Comparison of ENCODE assay signal across 23 cellular contexts in the genomic region with DNA sequence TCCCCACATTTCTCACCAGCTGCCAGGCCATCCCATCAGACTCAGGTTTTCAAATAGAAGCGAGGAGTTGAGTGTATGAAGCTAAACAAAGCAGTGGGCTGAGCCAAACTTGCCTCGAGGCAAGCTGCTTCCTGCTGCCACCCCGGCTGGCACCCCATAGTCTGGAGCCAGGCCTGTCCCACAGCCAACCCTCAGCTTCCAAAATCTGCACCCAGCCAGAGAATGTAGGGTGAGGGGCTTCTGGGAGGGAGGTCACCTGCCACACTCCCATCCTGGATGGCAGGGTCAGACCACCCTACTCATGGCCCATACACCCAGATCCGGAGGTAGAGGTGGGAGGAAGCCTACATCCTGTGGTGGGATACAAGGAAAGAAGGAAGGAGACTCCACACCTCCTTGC. TPM values are rescaled to one million over a fixed set of nuclear protein-coding genes. Genes with fewer than 3 reads are reported as not detected.
DNase-seq lines count a peak whose midpoint lies in the region; ATAC-seq and TF ChIP-seq lines count a peak whose summit lies in the region.
"Had no signal": no experiment of that assay in that cellular context is flagged by ENCODE, and none has a peak within 500 bp of the region (broad histone marks: within the 10 kb centered on the region; RNA-seq: fewer than 3 reads in every experiment).

No MANE protein-coding gene starts in this region.

- H3K4me1 ChIP-seq in mammary epithelial cell (ENCODE audit: insufficient read depth, low read length) (no peaks in the 10 kb centered on the region), breast epithelium (no peaks in the 10 kb centered on the region), aorta (ENCODE audit: control insufficient read depth in 1 of 2, insufficient read depth in 2 of 2, low read length in 2 of 2) (no peaks in the 10 kb centered on the region)
- H3K4me1 ChIP-seq: HAP-1 had no signal

- H3K36me3 ChIP-seq in mammary epithelial cell (ENCODE audit: insufficient read depth, low read length) (no peaks in the 10 kb centered on the region), breast epithelium (no peaks in the 10 kb centered on the region), aorta (ENCODE audit: control insufficient read depth in 1 of 2, insufficient read depth in 2 of 2, low read length in 1 of 2) (no peaks in the 10 kb centered on the region)
- H3K36me3 ChIP-seq: HAP-1 had no signal

- intact Hi-C loops in mammary epithelial cell (cut with micrococcal nuclease) = loop anchor here (2.0 kb wide), 2 partner anchors 23 to 207 kb away; partner anchors contain the start of gene ALDH1B1
- intact Hi-C loops in breast epithelium (cut with DNase I; ENCODE audit: low total_unique reads) = no loop called here
- intact Hi-C loops in aorta (cut with DNase I) = loop anchor here (2.0 kb wide), 2 partner anchors 31 to 65 kb away; no protein-coding TSS in a partner anchor

- H3K4me3 ChIP-seq in mammary epithelial cell (replicated peaks in 1 of 3; ENCODE audit: insufficient read depth in 1 of 3, low read depth in 2 of 3, low read length in 3 of 3) = no peak overlapping the region
- no peak overlapping the region for H3K4me3 ChIP-seq in breast epithelium
- no peak overlapping the region for H3K4me3 ChIP-seq in aorta (ENCODE audit: low read length in 2 of 2)
- H3K4me3 ChIP-seq: GM23338, HAP-1, PC-9 had no signal

- TF ChIP-seq CTCF in mammary epithelial cell (conservative IDR thresholded peaks at IDR 0.05 in 1 of 2, IDR thresholded peaks at IDR 0.05 in 1 of 2; ENCODE audit: extremely low read depth in 1 of 2, insufficient read depth in 1 of 2, low read depth in 1 of 2, low read length in 2 of 2) = no peak
- TF ChIP-seq CTCF in breast epithelium (IDR thresholded peaks at IDR 0.05) = no peak

- no peak for DNase-seq in mammary epithelial cell
- no peak for DNase-seq in breast epithelium (ENCODE audit: low spot score in 2 of 2)
- peak; percentile 8 to 51 for DNase-seq in NCI-H446 (lab: John Stamatoyannopoulos, UW)
- DNase-seq in mesenteric fat pad (ENCODE audit: low spot score) = peak; percentile 41
- peak; percentile 26 to 28 for DNase-seq in aorta
- no peak for DNase-seq in activated T-cell treated with anti-CD3 and anti-CD28 coated beads, Interleukin-2, amount 50 U/mL, for 48 hours
- DNase-seq in T-helper 1 cell = no peak
- DNase-seq: Calu3, HFFc6, NCI-H1092, NCI-H1417 treated with DMSO at 0.1 percent for 48 hours, NCI-H1930, NCI-H2107, NCI-H526, PC-9, SHP77 had no signal

- no peak overlapping the region for H3K9ac ChIP-seq in mammary epithelial cell (ENCODE audit: insufficient read depth, low read length)
- H3K9ac ChIP-seq: KMS-11 had no signal

- H3K27ac ChIP-seq in mammary epithelial cell (ENCODE audit: insufficient read depth, low read depth, low read length) = no peak overlapping the region
- no peak overlapping the region for H3K27ac ChIP-seq in breast epithelium
- H3K27ac ChIP-seq in aorta (ENCODE audit: low read depth in 1 of 2, low read length in 2 of 2) = no peak overlapping the region
- H3K27ac ChIP-seq: KMS-11, PC-9 had no signal

- no peak for ATAC-seq in aorta (ENCODE audit: low FRiP score)
- ATAC-seq: GM23338 had no signal

- WGBS in mammary epithelial cell (ENCODE audit: low coverage, missing lambda C conversion rate) = 40% methylated on average over 3 of the region's 4 CpGs
- 54 to 58% methylated on average over 4 of the region's 4 CpGs for WGBS in aorta, 2 donors

- in situ Hi-C loops in mammary epithelial cell (cut with MboI; ENCODE audit: low sequenced_read_pairs in 2 of 2) = loop anchor here (10.0 to 25.0 kb wide), 3 partner anchors 455 to 858 kb away; no protein-coding TSS in a partner anchor

- H3K9me3 ChIP-seq in mammary epithelial cell (replicated peaks; ENCODE audit: insufficient read depth, low read length) (no peaks in the 10 kb centered on the region), breast epithelium (no peaks in the 10 kb centered on the region), aorta (ENCODE audit: control insufficient read depth, low read length) (no peaks in the 10 kb centered on the region)
- H3K9me3 ChIP-seq: HAP-1 had no signal

- no TSS peak for BruUV-seq in mammary epithelial cell (replicated peaks; lab: Mats Ljungman, UMichigan)

- dilution Hi-C loops in mammary epithelial cell (cut with HindIII; ENCODE audit: low sequenced_read_pairs) = no loop called here

- H3K27me3 ChIP-seq in mammary epithelial cell (ENCODE audit: insufficient read depth, low read length) (no peaks in the 10 kb centered on the region), breast epithelium (no peaks in the 10 kb centered on the region), aorta (ENCODE audit: control insufficient read depth in 1 of 2, insufficient read depth in 2 of 2, low read length in 1 of 2) (no peaks in the 10 kb centered on the region)

- H3K4me2 ChIP-seq in mammary epithelial cell (ENCODE audit: insufficient read depth, low read depth, low read length) = no peak overlapping the region
- H3K4me2 ChIP-seq: GM23338, KMS-11, PC-9 had no signal

- TF ChIP-seq POLR2A in breast epithelium (IDR thresholded peaks at IDR 0.05) = no peak

- no peaks in the 10 kb centered on the region for H4K20me1 ChIP-seq in mammary epithelial cell (ENCODE audit: insufficient read depth, low read length)

- CTCF ChIA-PET in mammary epithelial cell (lab: Charles Lee; ENCODE audit: low non-redundant PET) = interaction anchor here (0.6 kb wide), 1 partner anchor 10 kb away, joined by 3 read pairs; no protein-coding TSS in a partner anchor

- no peaks in the 10 kb centered on the region for H3K79me2 ChIP-seq in mammary epithelial cell (ENCODE audit: insufficient read depth, low read length)

- peak overlapping the region; percentile 9 for H2AFZ ChIP-seq in mammary epithelial cell (ENCODE audit: low read depth, low read length)
- H2AFZ ChIP-seq: GM23338, PC-9 had no signal

RNA-seq across cellular contexts. Expression of gene ALDH1B1, which starts 22.3 kb away (rescaled TPM):
- total RNA-seq in mammary epithelial cell (10 to 100 TPM; 30.0 to 69.8 TPM), breast epithelium (10 to 100 TPM; 10.2 to 18.4 (median 11.0) TPM), mesenteric fat pad (26.3 TPM), aorta (100 to 1,000 TPM; 141 to 336 TPM)
- polyA plus RNA-seq in mammary epithelial cell (35.3 TPM), aorta (10 to 100 TPM; 38.1 to 76.5 TPM)
- 37.9 TPM for polyA minus RNA-seq in mammary epithelial cell

RNA-seq across cellular contexts. Expression of gene IGFBPL1, which starts 54.0 kb away (rescaled TPM):
- not detected for total RNA-seq in mammary epithelial cell
- 0.11 TPM for polyA plus RNA-seq in mammary epithelial cell
- not detected for polyA minus RNA-seq in mammary epithelial cell
- not detected for total RNA-seq in breast epithelium
- total RNA-seq in mesenteric fat pad = not detected
- total RNA-seq in aorta = 10 to 100 TPM in 1 of 2 donors, 1 to 10 TPM in 1; 5.9 to 27.8 TPM
- polyA plus RNA-seq in aorta = 1 to 10 TPM in 1 of 2 donors, under 1 TPM in 1; 0.72 to 2.0 TPM
- total RNA-seq: A172, G401, HFFc6, PC-9, RPMI7951 had no signal
- polyA plus RNA-seq: IgD-negative memory B cell had no signal

Comparison
In these comparisons a context has a peak if more than half of its experiments do, and no peak if none do; other contexts are left out.
1. DNase-seq: peak in NCI-H446 (2 of 2), mesenteric fat pad (single experiment) and aorta (2 of 2); none in mammary epithelial cell (single experiment), breast epithelium (0 of 2), activated T-cell treated with anti-CD3 and anti-CD28 coated beads, Interleukin-2, amount 50 U/mL, for 48 hours (0 of 2) and T-helper 1 cell (0 of 5).